ENCODE assay signal across 27 cellular contexts in genomic region chr3:177960722-177961121, GRCh38.
"Had no signal": no experiment of that assay in that cellular context is flagged by ENCODE, and none has a peak within 500 bp of the region (broad histone marks: within the 10 kb centered on the region; RNA-seq: fewer than 3 reads in every experiment).

No MANE protein-coding gene starts in this region.

- H3K36me3 ChIP-seq: esophagus muscularis mucosa, gastrocnemius medialis, right lobe of liver, uterus had no signal

- H3K27ac Mint-ChIP-seq: activated CD4-positive, alpha-beta memory T cell treated with anti-CD3 and anti-CD28 coated beads, Interleukin-2, amount 10 ng/mL, durations not matched to agents 7 days and 5 days; activated CD8-positive, alpha-beta memory T cell treated with anti-CD3 and anti-CD28 coated beads, Interleukin-2, amount 10 ng/mL, durations not matched to agents 7 days and 5 days; activated naive CD4-positive, alpha-beta T cell treated with anti-CD3 and anti-CD28 coated beads, Interleukin-2, amount 50 U/mL, for 72 hours; activated T-helper 1 cell treated with anti-CD3 and anti-CD28 coated beads, Interleukin-12 subunit alpha, Interleukin-12 subunit beta, Interleukin-2, Interleukin-4 antibody, amounts not matched to agents 30 ng/mL and 10 ng/mL and 1 ng/mL, durations not matched to agents 14 hours and 24 hours and 36 hours; brain; effector memory CD8-positive, alpha-beta T cell; memory B cell; stimulated activated effector memory CD8-positive, alpha-beta T cell treated with anti-CD3 and anti-CD28 coated beads, Interleukin-12 subunit alpha, Interleukin-12 subunit beta, amount 100 ng/mL, for 72 hours had no signal

- H3K9me3 Mint-ChIP-seq: activated CD4-positive, alpha-beta memory T cell treated with anti-CD3 and anti-CD28 coated beads, Interleukin-2, amount 10 ng/mL, durations not matched to agents 7 days and 5 days; activated T-helper 1 cell treated with anti-CD3 and anti-CD28 coated beads, Interleukin-12 subunit alpha, Interleukin-12 subunit beta, Interleukin-2, Interleukin-4 antibody, amounts not matched to agents 30 ng/mL and 10 ng/mL and 1 ng/mL, durations not matched to agents 14 hours and 24 hours and 36 hours; brain; effector memory CD8-positive, alpha-beta T cell; memory B cell; stimulated activated effector memory CD8-positive, alpha-beta T cell treated with anti-CD3 and anti-CD28 coated beads, Interleukin-12 subunit alpha, Interleukin-12 subunit beta, amount 100 ng/mL, for 72 hours had no signal

- H3K27me3 Mint-ChIP-seq: activated CD4-positive, alpha-beta memory T cell treated with anti-CD3 and anti-CD28 coated beads, Interleukin-2, amount 10 ng/mL, durations not matched to agents 7 days and 5 days; activated CD8-positive, alpha-beta memory T cell treated with anti-CD3 and anti-CD28 coated beads, Interleukin-2, amount 10 ng/mL, durations not matched to agents 7 days and 5 days; brain had no signal

- H3K4me1 Mint-ChIP-seq: activated CD4-positive, alpha-beta memory T cell treated with anti-CD3 and anti-CD28 coated beads, Interleukin-2, amount 10 ng/mL, durations not matched to agents 7 days and 5 days; activated CD8-positive, alpha-beta memory T cell treated with anti-CD3 and anti-CD28 coated beads, Interleukin-2, amount 10 ng/mL, durations not matched to agents 7 days and 5 days; stimulated activated effector memory CD8-positive, alpha-beta T cell treated with anti-CD3 and anti-CD28 coated beads, Interleukin-12 subunit alpha, Interleukin-12 subunit beta, amount 100 ng/mL, for 72 hours had no signal

- H3K27me3 ChIP-seq: dorsolateral prefrontal cortex, esophagus muscularis mucosa, gastrocnemius medialis, right lobe of liver, uterus had no signal

- H3K27ac ChIP-seq: esophagus muscularis mucosa, gastrocnemius medialis, right lobe of liver, uterus had no signal

- FAIRE-seq: small intestine had no signal

- H3K4me3 ChIP-seq: dorsolateral prefrontal cortex, esophagus muscularis mucosa, gastrocnemius medialis, right lobe of liver, uterus had no signal

- H3K36me3 Mint-ChIP-seq: activated CD8-positive, alpha-beta memory T cell treated with anti-CD3 and anti-CD28 coated beads, Interleukin-2, amount 10 ng/mL, durations not matched to agents 7 days and 5 days; activated naive CD4-positive, alpha-beta T cell treated with anti-CD3 and anti-CD28 coated beads, Interleukin-2, amount 50 U/mL, for 72 hours; brain; memory B cell; stimulated activated effector memory CD8-positive, alpha-beta T cell treated with anti-CD3 and anti-CD28 coated beads, Interleukin-12 subunit alpha, Interleukin-12 subunit beta, amount 100 ng/mL, for 72 hours had no signal

- H3K4me3 Mint-ChIP-seq: activated CD4-positive, alpha-beta memory T cell treated with anti-CD3 and anti-CD28 coated beads, Interleukin-2, amount 10 ng/mL, durations not matched to agents 7 days and 5 days; activated CD8-positive, alpha-beta memory T cell treated with anti-CD3 and anti-CD28 coated beads, Interleukin-2, amount 10 ng/mL, durations not matched to agents 7 days and 5 days; activated T-helper 1 cell treated with anti-CD3 and anti-CD28 coated beads, Interleukin-12 subunit alpha, Interleukin-12 subunit beta, Interleukin-2, Interleukin-4 antibody, amounts not matched to agents 30 ng/mL and 10 ng/mL and 1 ng/mL, durations not matched to agents 14 hours and 24 hours and 36 hours; brain; effector memory CD8-positive, alpha-beta T cell; memory B cell; nephron progenitor cell; stimulated activated effector memory CD8-positive, alpha-beta T cell treated with anti-CD3 and anti-CD28 coated beads, Interleukin-12 subunit alpha, Interleukin-12 subunit beta, amount 100 ng/mL, for 72 hours had no signal

- H3K9me3 ChIP-seq: esophagus muscularis mucosa, gastrocnemius medialis, right lobe of liver, uterus had no signal

- DNase-seq: activated CD4-positive, alpha-beta memory T cell treated with anti-CD3 and anti-CD28 coated beads, Interleukin-2, amount 10 ng/mL, durations not matched to agents 7 days and 5 days; activated CD4-positive, alpha-beta T cell treated with anti-CD3 and anti-CD28 coated beads for 4 hours; activated CD4-positive, CD25-positive, alpha-beta regulatory T cell; activated CD8-positive, alpha-beta memory T cell treated with anti-CD3 and anti-CD28 coated beads, Interleukin-2, amount 10 ng/mL, durations not matched to agents 7 days and 5 days; activated T-cell treated with anti-CD3 and anti-CD28 coated beads for 4 hours; aorta; dorsolateral prefrontal cortex; effector memory CD8-positive, alpha-beta T cell; gastrocnemius medialis; head of caudate nucleus; islet precursor cell; left colon; nephron progenitor cell; nucleus accumbens; posterior cingulate gyrus; right lobe of liver; small intestine; stimulated activated CD4-positive, alpha-beta T cell treated with anti-CD3 and anti-CD28 coated beads, Interleukin-2, amount 100 ng/mL, for 24 hours; T-helper 9 cell; trophoblast cell had no signal

- H3K4me1 ChIP-seq: gastrocnemius medialis, right lobe of liver, uterus had no signal
